18 cellular contexts compared by ENCODE assay signal in genomic region chrX:71603618-71604017, GRCh38. TPM values are rescaled to one million over a fixed set of nuclear protein-coding genes. Genes with fewer than 3 reads are reported as not detected.
A peak's percentile ranks its signal among the peaks of the same experiment; 100 is the strongest.
DNase-seq lines count a peak whose midpoint lies in the region; ATAC-seq and TF ChIP-seq lines count a peak whose summit lies in the region.
"Had no signal": no experiment of that assay in that cellular context is flagged by ENCODE, and none has a peak within 500 bp of the region (broad histone marks: within the 10 kb centered on the region; RNA-seq: fewer than 3 reads in every experiment).

No MANE protein-coding gene starts in this region.

- no peak for TF ChIP-seq RAD21 in IMR-90 (IDR thresholded peaks at IDR 0.05; ENCODE audit: low read length)

- H2AK5ac ChIP-seq in IMR-90 (ENCODE audit: low read depth, low read length) = no peak overlapping the region

- 88% methylated on average over 21 of the region's 33 CpGs; no CpG with 5 or more reads in 1 of the 2 experiments for WGBS in IMR-90 (ENCODE audit: extremely low coverage in 2 of 2, insufficient read length in 1 of 2), 2 experiments

- peaks cover 49% of the 10 kb centered on the region for H3K4me1 Mint-ChIP-seq in activated T-cell treated with anti-CD3 and anti-CD28 coated beads, Interleukin-2, amount 50 U/mL, for 72 hours (ENCODE audit: low read depth)
- peaks cover 38% of the 10 kb centered on the region for H3K4me1 Mint-ChIP-seq in activated T-cell treated with anti-CD3 and anti-CD28 coated beads, Interleukin-2, amount 50 U/mL, for 4 hours (ENCODE audit: low read depth)
- H3K4me1 Mint-ChIP-seq in activated naive CD8-positive, alpha-beta T cell treated with anti-CD3 and anti-CD28 coated beads for 36 hours = peaks cover 38% of the 10 kb centered on the region
- peaks cover 21 to 56% (median 47%) of the 10 kb centered on the region in 4 donors for H3K4me1 Mint-ChIP-seq in naive thymus-derived CD8-positive, alpha-beta T cell

- peak overlapping the region; percentile 98 for H3K27ac Mint-ChIP-seq in activated T-cell treated with anti-CD3 and anti-CD28 coated beads, Interleukin-2, amount 50 U/mL, for 72 hours
- peak overlapping the region; percentile 70 for H3K27ac Mint-ChIP-seq in activated naive CD8-positive, alpha-beta T cell treated with anti-CD3 and anti-CD28 coated beads for 36 hours
- H3K27ac Mint-ChIP-seq in naive thymus-derived CD8-positive, alpha-beta T cell = peak overlapping the region in 7 of 10 donors; percentile 22 to 95 (median 68)

- peaks cover 13% of the 10 kb centered on the region for H3K9me3 ChIP-seq in IMR-90 (ENCODE audit: control insufficient read depth, insufficient read depth, low read length)
- H3K9me3 ChIP-seq in effector memory CD4-positive, alpha-beta T cell (ENCODE audit: control insufficient read depth, low read length) = no peaks in the 10 kb centered on the region
- H3K9me3 ChIP-seq: left ventricle myocardium inferior had no signal

- dilution Hi-C loops in IMR-90 (cut with HindIII; ENCODE audit: low sequenced_read_pairs, unreplicated experiment) = no loop called here

- no peak for ATAC-seq in activated T-cell treated with anti-CD3 and anti-CD28 coated beads, Interleukin-2, amount 50 U/mL, for 72 hours (replicated peaks in 1 of 2)
- ATAC-seq in activated T-cell treated with anti-CD3 and anti-CD28 coated beads, Interleukin-2, amount 50 U/mL, for 4 hours = no peak
- no peak for ATAC-seq in IMR-90 (ENCODE audit: low read depth)
- ATAC-seq in naive thymus-derived CD8-positive, alpha-beta T cell = no peak

- H2AK9ac ChIP-seq in IMR-90 (replicated peaks; ENCODE audit: low read depth, low read length, poor library complexity) = no peak overlapping the region

- H3K9ac ChIP-seq in IMR-90 (ENCODE audit: low read depth, low read length) = no peak overlapping the region

- peaks cover 28 to 55% of the 10 kb centered on the region in 2 donors for H3K36me3 Mint-ChIP-seq in activated T-cell treated with anti-CD3 and anti-CD28 coated beads, Interleukin-2, amount 50 U/mL, for 72 hours (ENCODE audit: insufficient read depth in 2 of 2)
- peaks cover 45% of the 10 kb centered on the region for H3K36me3 Mint-ChIP-seq in activated T-cell treated with anti-CD3 and anti-CD28 coated beads, Interleukin-2, amount 50 U/mL, for 4 hours (ENCODE audit: insufficient read depth)
- peaks cover 73% of the 10 kb centered on the region for H3K36me3 Mint-ChIP-seq in activated naive CD8-positive, alpha-beta T cell treated with anti-CD3 and anti-CD28 coated beads for 36 hours
- peaks cover 15 to 63% (median 22%) of the 10 kb centered on the region in 3 donors for H3K36me3 Mint-ChIP-seq in naive thymus-derived CD8-positive, alpha-beta T cell

- no peaks in the 10 kb centered on the region for H3K4me1 ChIP-seq in IMR-90 (ENCODE audit: control insufficient read depth, insufficient read depth, low read length)
- peaks cover 15% of the 10 kb centered on the region for H3K4me1 ChIP-seq in effector memory CD4-positive, alpha-beta T cell (ENCODE audit: control insufficient read depth, insufficient read depth, low read length, poor library complexity, severe bottlenecking)
- H3K4me1 ChIP-seq: stomach had no signal

- no peak overlapping the region for H3K56ac ChIP-seq in IMR-90 (ENCODE audit: extremely low read depth, insufficient read depth, low read length)

- H3K36me3 ChIP-seq in IMR-90 (ENCODE audit: control insufficient read depth, insufficient read depth, low read length) = peaks cover 31% of the 10 kb centered on the region
- peaks cover 21% of the 10 kb centered on the region for H3K36me3 ChIP-seq in effector memory CD4-positive, alpha-beta T cell (ENCODE audit: control insufficient read depth, insufficient read depth, low read length)

- no peak overlapping the region for H2BK120ac ChIP-seq in IMR-90 (ENCODE audit: low read depth, low read length)

- H3K27ac ChIP-seq in IMR-90 (ENCODE audit: insufficient read depth, low read length) = no peak overlapping the region
- no peak overlapping the region for H3K27ac ChIP-seq in effector memory CD4-positive, alpha-beta T cell (ENCODE audit: insufficient read depth, low read length, poor library complexity, severe bottlenecking)
- H3K27ac ChIP-seq: left ventricle myocardium inferior, stomach had no signal

- in situ Hi-C loops in IMR-90 (cut with MboI; ENCODE audit: low sequenced_read_pairs) = no loop called here

- H3K4me3 Mint-ChIP-seq in activated T-cell treated with anti-CD3 and anti-CD28 coated beads, Interleukin-2, amount 50 U/mL, for 72 hours = peak overlapping the region in 1 of 2 donors; percentile 58
- H3K4me3 Mint-ChIP-seq in activated T-cell treated with anti-CD3 and anti-CD28 coated beads, Interleukin-2, amount 50 U/mL, for 4 hours = no peak overlapping the region
- no peak overlapping the region for H3K4me3 Mint-ChIP-seq in activated naive CD8-positive, alpha-beta T cell treated with anti-CD3 and anti-CD28 coated beads for 36 hours
- H3K4me3 Mint-ChIP-seq in naive thymus-derived CD8-positive, alpha-beta T cell = no peak overlapping the region

- intact Hi-C loops in IMR-90 (cut with micrococcal nuclease) = no loop called here

- no peak overlapping the region for H3K23ac ChIP-seq in IMR-90 (ENCODE audit: low read depth, low read length)

- no peaks in the 10 kb centered on the region for H3K27me3 Mint-ChIP-seq in activated T-cell treated with anti-CD3 and anti-CD28 coated beads, Interleukin-2, amount 50 U/mL, for 72 hours (ENCODE audit: low read depth)
- no peaks in the 10 kb centered on the region for H3K27me3 Mint-ChIP-seq in activated T-cell treated with anti-CD3 and anti-CD28 coated beads, Interleukin-2, amount 50 U/mL, for 4 hours (ENCODE audit: low read depth)
- H3K27me3 Mint-ChIP-seq in activated naive CD8-positive, alpha-beta T cell treated with anti-CD3 and anti-CD28 coated beads for 36 hours = no peaks in the 10 kb centered on the region
- no peaks in the 10 kb centered on the region for H3K27me3 Mint-ChIP-seq in naive thymus-derived CD8-positive, alpha-beta T cell

- peak in 1 of 2 donors; percentile 13 for DNase-seq in activated T-cell treated with anti-CD3 and anti-CD28 coated beads, Interleukin-2, amount 50 U/mL, for 72 hours
- DNase-seq in activated T-cell treated with anti-CD3 and anti-CD28 coated beads, Interleukin-2, amount 50 U/mL, for 4 hours = no peak
- DNase-seq in IMR-90 (peak; percentile 2), HK-2 (ENCODE audit: unreplicated experiment) (no peak), DMS153 treated with DMSO at 0.1 percent for 48 hours (lab: John Stamatoyannopoulos, UW; ENCODE audit: unreplicated experiment) (no peak)
- no peak for DNase-seq in activated naive CD8-positive, alpha-beta T cell treated with anti-CD3 and anti-CD28 coated beads for 36 hours
- DNase-seq in naive thymus-derived CD8-positive, alpha-beta T cell = no peak
- no peak for DNase-seq in effector memory CD4-positive, alpha-beta T cell
- DNase-seq: Kasumi-1, left ventricle myocardium inferior, NCI-H1105, NCI-H524, SHP77, stomach, T-helper 1 cell had no signal

- H3K18ac ChIP-seq in IMR-90 (ENCODE audit: low read depth, low read length) = no peak overlapping the region

- no peak overlapping the region for H3K14ac ChIP-seq in IMR-90 (replicated peaks; ENCODE audit: low read depth, low read length)

- peaks cover 4 to 11% of the 10 kb centered on the region in 2 donors for H3K9me3 Mint-ChIP-seq in activated T-cell treated with anti-CD3 and anti-CD28 coated beads, Interleukin-2, amount 50 U/mL, for 72 hours
- no peaks in the 10 kb centered on the region for H3K9me3 Mint-ChIP-seq in activated T-cell treated with anti-CD3 and anti-CD28 coated beads, Interleukin-2, amount 50 U/mL, for 4 hours
- H3K9me3 Mint-ChIP-seq in activated naive CD8-positive, alpha-beta T cell treated with anti-CD3 and anti-CD28 coated beads for 36 hours = peaks cover 14% of the 10 kb centered on the region
- peaks cover 0 to 3% (median 0%) of the 10 kb centered on the region in 9 donors for H3K9me3 Mint-ChIP-seq in naive thymus-derived CD8-positive, alpha-beta T cell

- H3K79me1 ChIP-seq in IMR-90 (ENCODE audit: low read depth in 1 of 2, low read length in 2 of 2) = no peaks in the 10 kb centered on the region

- H4K8ac ChIP-seq in IMR-90 (ENCODE audit: low read depth in 2 of 2, low read length in 2 of 2) = no peak overlapping the region

- H4K91ac ChIP-seq in IMR-90 (ENCODE audit: insufficient read depth, low read depth, low read length) = no peak overlapping the region

- H3K4me3 ChIP-seq in IMR-90 (ENCODE audit: insufficient read depth, low read depth, low read length) = no peak overlapping the region
- no peak overlapping the region for H3K4me3 ChIP-seq in effector memory CD4-positive, alpha-beta T cell (ENCODE audit: insufficient read depth, low read depth, low read length, poor library complexity, severe bottlenecking)
- H3K4me3 ChIP-seq: left ventricle myocardium inferior, stomach had no signal

- BruUV-seq in IMR-90 (replicated peaks; lab: Mats Ljungman, UMichigan) = no TSS peak

- H3K9me1 ChIP-seq in IMR-90 (ENCODE audit: insufficient read depth, low read length) = no peaks in the 10 kb centered on the region

- no peak overlapping the region for H2AFZ ChIP-seq in IMR-90 (replicated peaks; ENCODE audit: low read length, poor library complexity)

- no peak overlapping the region for H4K5ac ChIP-seq in IMR-90 (ENCODE audit: low read depth, low read length)

- CTCF ChIA-PET in IMR-90 (lab: Yijun Ruan, JAX) = no interaction called here

- H3K4ac ChIP-seq in IMR-90 (ENCODE audit: low read depth, low read length) = no peak overlapping the region

- no peak for TF ChIP-seq POLR2A in IMR-90 (IDR thresholded peaks at IDR 0.05; ENCODE audit: low read depth, low read length)

- TF ChIP-seq CTCF in IMR-90 (conservative IDR thresholded peaks at IDR 0.05; ENCODE audit: low read depth, low read length) = no peak

- no peaks in the 10 kb centered on the region; the same call in 1 of the 2 replicates for H3K27me3 ChIP-seq in IMR-90 (ENCODE audit: control insufficient read depth, insufficient read depth, low read length)
- H3K27me3 ChIP-seq in effector memory CD4-positive, alpha-beta T cell (replicated peaks; ENCODE audit: control insufficient read depth, insufficient read depth, low read length, poor library complexity, severe bottlenecking) = no peaks in the 10 kb centered on the region
- H3K27me3 ChIP-seq: stomach had no signal

- POLR2A ChIA-PET in IMR-90 (lab: Charles Lee; ENCODE audit: unreplicated experiment) = no interaction called here
- POLR2A ChIA-PET in naive thymus-derived CD8-positive, alpha-beta T cell (lab: Charles Lee) = no interaction called here

- H2BK5ac ChIP-seq in IMR-90 (ENCODE audit: low read depth, low read length, poor library complexity, severe bottlenecking) = no peak overlapping the region

- H2BK20ac ChIP-seq in IMR-90 (ENCODE audit: low read depth, low read length) = no peak overlapping the region

- no peaks in the 10 kb centered on the region for H4K20me1 ChIP-seq in IMR-90 (ENCODE audit: insufficient read depth, low read length)

- no peak overlapping the region for H3K4me2 ChIP-seq in IMR-90 (ENCODE audit: low read depth, low read length)

- H2BK15ac ChIP-seq in IMR-90 (ENCODE audit: low read depth, low read length) = no peak overlapping the region

RNA-seq across cellular contexts. Expression of gene CXCR3, which starts 14.7 kb away (rescaled TPM):
- 10 to 100 TPM in 1 of 2 donors, 1 to 10 TPM in 1; 8.8 to 14.6 TPM for total RNA-seq in activated T-cell treated with anti-CD3 and anti-CD28 coated beads, Interleukin-2, amount 50 U/mL, for 72 hours
- 10 to 100 TPM; 44.9 to 64.7 (median 53.1) TPM for total RNA-seq in activated T-cell treated with anti-CD3 and anti-CD28 coated beads, Interleukin-2, amount 50 U/mL, for 4 hours
- not detected in 2 replicates for total RNA-seq in IMR-90 (2012; rRNA removed)
- not detected in 2 replicates for polyA plus RNA-seq in IMR-90 (2012; rRNA removed)
- not detected in 2 replicates for polyA plus RNA-seq in IMR-90 (2012; cell fraction: cytosol; rRNA removed)
- polyA plus RNA-seq in IMR-90 (2012; cell fraction: nucleus; rRNA removed; ENCODE audit: low replicate concordance) = 0.03 TPM in 1 of 2 replicates, not detected in the other
- total RNA-seq in activated naive CD8-positive, alpha-beta T cell treated with anti-CD3 and anti-CD28 coated beads for 36 hours = 10 to 100 TPM; 58.5 to 58.6 TPM
- 10 to 100 TPM; 10.4 to 10.5 TPM for total RNA-seq in naive thymus-derived CD8-positive, alpha-beta T cell
- 10 to 100 TPM; 23.5 to 34.7 (median 33.6) TPM for polyA plus RNA-seq in naive thymus-derived CD8-positive, alpha-beta T cell
- total RNA-seq: bronchial epithelial cell, Daoy, glomerular endothelial cell, left ventricle myocardium inferior, stomach had no signal

RNA-seq across cellular contexts. Expression of gene GCNA, which starts 25.4 kb away (rescaled TPM):
- 1 to 10 TPM; 6.9 to 8.4 TPM for total RNA-seq in activated T-cell treated with anti-CD3 and anti-CD28 coated beads, Interleukin-2, amount 50 U/mL, for 72 hours
- total RNA-seq in activated T-cell treated with anti-CD3 and anti-CD28 coated beads, Interleukin-2, amount 50 U/mL, for 4 hours = 1 to 10 TPM; 1.7 to 2.2 (median 2.1) TPM
- 0.83 and 0.90 TPM in 2 replicates for total RNA-seq in IMR-90 (2012; rRNA removed)
- polyA plus RNA-seq in IMR-90 (2012; rRNA removed) = 0.75 and 1.3 TPM in 2 replicates
- polyA plus RNA-seq in IMR-90 (2012; cell fraction: cytosol; rRNA removed) = 0.25 and 0.29 TPM in 2 replicates
- polyA plus RNA-seq in IMR-90 (2012; cell fraction: nucleus; rRNA removed; ENCODE audit: low replicate concordance) = 2.3 and 9.8 TPM in 2 replicates
- 1 to 10 TPM; 1.6 to 3.1 TPM for total RNA-seq in activated naive CD8-positive, alpha-beta T cell treated with anti-CD3 and anti-CD28 coated beads for 36 hours
- total RNA-seq in naive thymus-derived CD8-positive, alpha-beta T cell = 10 to 100 TPM; 11.6 to 12.1 TPM
- polyA plus RNA-seq in naive thymus-derived CD8-positive, alpha-beta T cell = 1 to 10 TPM in 1 of 3 donors, under 1 TPM in 2; 0.34 to 1.3 (median 0.77) TPM
